In genomic region chr4:38943355-38943754, GRCh38 we compare ENCODE assay signal across 15 cellular contexts.
DNase-seq lines count a peak whose midpoint lies in the region; ATAC-seq and TF ChIP-seq lines count a peak whose summit lies in the region.
"Had no signal": no experiment of that assay in that cellular context is flagged by ENCODE, and none has a peak within 500 bp of the region (broad histone marks: within the 10 kb centered on the region; RNA-seq: fewer than 3 reads in every experiment).

No MANE protein-coding gene starts in this region.

- H3K27ac ChIP-seq in hepatocyte, result no peak overlapping the region
- H3K27ac ChIP-seq: brain microvascular endothelial cell, tibial nerve had no signal

- no peak overlapping the region for H2AFZ ChIP-seq in hepatocyte

- no peaks in the 10 kb centered on the region for H3K79me2 ChIP-seq in hepatocyte

- H3K9me2 ChIP-seq in hepatocyte (replicated peaks; ENCODE audit: insufficient read depth), result no peaks in the 10 kb centered on the region

- H4K20me1 ChIP-seq in hepatocyte (ENCODE audit: insufficient read depth, poor library complexity, severe bottlenecking), result no peaks in the 10 kb centered on the region

- H3K4me2 ChIP-seq in hepatocyte, result no peak overlapping the region

- H3K27me3 ChIP-seq in hepatocyte, result no peaks in the 10 kb centered on the region
- H3K27me3 ChIP-seq: brain microvascular endothelial cell, tibial nerve had no signal

- no peak for TF ChIP-seq CTCF in hepatocyte (IDR thresholded peaks at IDR 0.05; ENCODE audit: poor library complexity)

- ATAC-seq in SK-N-SH treated with all-trans-retinoic acid at 6 μM for 48 hours (peak; percentile 30; the same call in 1 of the 3 replicates), HG02763 (IDR thresholded peaks at IDR 0.05; ENCODE audit: unreplicated experiment) (no peak), HG03571 (IDR thresholded peaks at IDR 0.05; ENCODE audit: unreplicated experiment) (no peak), HG03457 (IDR thresholded peaks at IDR 0.05; ENCODE audit: unreplicated experiment) (no peak)
- ATAC-seq: naive thymus-derived CD4-positive, alpha-beta T cell had no signal

- WGBS in hepatocyte (ENCODE audit: low lambda C conversion rate, missing lambda C conversion rate), result 76% methylated on average over 4 of the region's 4 CpGs

- no peaks in the 10 kb centered on the region for H3K9me3 ChIP-seq in hepatocyte (ENCODE audit: low read depth)
- H3K9me3 ChIP-seq: tibial nerve had no signal

- no peaks in the 10 kb centered on the region for H3K4me1 ChIP-seq in hepatocyte (ENCODE audit: insufficient read depth)

- H3K4me3 ChIP-seq in hepatocyte (no peak overlapping the region), skeletal muscle cell (ENCODE audit: low read depth, low read length) (no peak overlapping the region)
- H3K4me3 ChIP-seq: tibial nerve had no signal

- H3K36me3 ChIP-seq in hepatocyte (replicated peaks; ENCODE audit: insufficient read depth, low read depth), result no peaks in the 10 kb centered on the region

- DNase-seq in NCI-H1694 treated with DMSO at 0.1 percent for 48 hours (lab: John Stamatoyannopoulos, UW) (peak; percentile 50), hepatocyte (ENCODE audit: low spot score) (peak; percentile 16), skeletal muscle cell (ENCODE audit: low read depth) (peak; percentile 65)
- DNase-seq: brain microvascular endothelial cell; CD4-positive, CD25-positive, alpha-beta regulatory T cell; endodermal cell; islet precursor cell; naive thymus-derived CD4-positive, alpha-beta T cell; OCI-M1; stimulated activated CD4-positive, alpha-beta T cell treated with anti-CD3 and anti-CD28 coated beads, Interleukin-2, amount 100 ng/mL, for 24 hours had no signal

TF ChIP-seq in SK-N-SH treated with all-trans-retinoic acid at 6 μM for 48 hours, 23 proteins besides CTCF, POLR2A, EP300 and RAD21:
- TF ChIP-seq ESRRG (CRISPR knock-in tag; IDR thresholded peaks at IDR 0.05), result no peak
- no peak for TF ChIP-seq ARNTL (CRISPR knock-in tag; IDR thresholded peaks at IDR 0.05; ENCODE audit: borderline replicate concordance, low read depth)
- no peak for TF ChIP-seq GLIS3 (CRISPR knock-in tag; IDR thresholded peaks at IDR 0.05)
- TF ChIP-seq TCF4 (CRISPR knock-in tag; IDR thresholded peaks at IDR 0.05; ENCODE audit: borderline replicate concordance), result peak; percentile 78; the same call in 1 of the 2 replicates
